In the genomic region with DNA sequence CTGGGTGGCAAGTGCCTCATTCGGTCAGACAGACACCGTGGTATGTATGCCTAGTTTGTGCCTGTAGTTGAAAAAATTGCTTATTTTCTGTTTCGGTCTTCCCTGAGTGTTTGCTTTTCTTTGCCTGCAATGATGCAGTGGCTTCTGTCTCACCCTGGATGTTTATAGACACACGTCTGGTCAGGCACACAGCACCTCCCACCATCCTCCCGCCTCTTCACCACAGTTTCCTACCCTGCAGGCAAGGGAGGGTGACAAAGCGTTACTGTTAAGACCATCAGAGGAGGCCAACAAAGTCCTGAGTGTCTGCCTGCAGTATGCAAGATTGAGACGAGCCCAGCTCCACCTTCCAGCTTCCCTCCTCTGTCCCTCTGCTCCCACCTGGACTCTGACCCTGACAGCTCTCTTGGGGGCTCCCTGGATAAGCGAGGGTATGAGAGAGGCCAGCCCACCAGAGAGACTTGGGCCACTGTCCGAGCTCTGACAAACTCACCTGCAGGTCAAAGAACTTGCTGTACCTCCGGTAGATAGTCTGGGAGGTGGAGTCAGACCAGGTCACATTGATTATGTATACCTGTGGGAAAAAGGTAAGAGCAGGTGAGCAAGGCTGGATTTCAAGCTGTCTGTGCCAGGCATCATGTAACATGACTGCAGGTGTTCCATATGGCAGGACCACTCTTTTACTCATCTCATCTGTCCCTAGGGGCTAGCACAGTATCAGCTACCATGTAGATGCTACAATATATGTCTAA, we compare ENCODE assay signal across 9 cellular contexts. TPM values are rescaled to one million over a fixed set of nuclear protein-coding genes. Genes with fewer than 3 reads are reported as not detected.
A peak's percentile ranks its signal among the peaks of the same experiment; 100 is the strongest.
DNase-seq lines count a peak whose midpoint lies in the region; ATAC-seq, FAIRE-seq and TF ChIP-seq lines count a peak whose summit lies in the region.
"Had no signal": no experiment of that assay in that cellular context is flagged by ENCODE, and none has a peak within 500 bp of the region (broad histone marks: within the 10 kb centered on the region; RNA-seq: fewer than 3 reads in every experiment).

No MANE protein-coding gene starts in this region.

- DNase-seq in GM18507 (ENCODE audit: extremely low spot score, insufficient read length, low read depth) (no peak), RWPE2 (ENCODE audit: low spot score) (no peak), NCI-H1436 (lab: John Stamatoyannopoulos, UW) (no peak), heart right ventricle (no peak), AG08395 (ENCODE audit: low spot score) (no peak)
- DNase-seq in effector memory CD8-positive, alpha-beta T cell, result peak; percentile 38 to 53 (median 45)

- peaks cover 25 to 26% of the 10 kb centered on the region in 2 donors for H3K4me1 Mint-ChIP-seq in effector memory CD8-positive, alpha-beta T cell (ENCODE audit: low read depth in 2 of 2)
- no peaks in the 10 kb centered on the region for H3K4me1 Mint-ChIP-seq in stimulated activated memory B cell treated with anti-CD40 and anti-IgM and Interleukin-4, amounts not matched to agents 10 μg/mL and 1 μg/mL and 100 μg/mL, for 72 hours

- 86 to 88% methylated on average over 10 of the region's 10 CpGs for WGBS in heart right ventricle, 2 donors

- H3K36me3 ChIP-seq in RWPE2 (ENCODE audit: low read depth), result peaks cover 32% of the 10 kb centered on the region
- H3K36me3 ChIP-seq in heart right ventricle, result peaks cover 0 to 40% (median 7%) of the 10 kb centered on the region in 9 donors

- peak overlapping the region; percentile 37 for H3K27ac ChIP-seq in RWPE2 (ENCODE audit: poor library complexity, severe bottlenecking)
- no peak overlapping the region for H3K27ac ChIP-seq in heart right ventricle

- H3K27ac Mint-ChIP-seq in effector memory CD8-positive, alpha-beta T cell, result peak overlapping the region; percentile 92 to 94
- no peak overlapping the region for H3K27ac Mint-ChIP-seq in stimulated activated memory B cell treated with anti-CD40 and anti-IgM and Interleukin-4, amounts not matched to agents 10 μg/mL and 1 μg/mL and 100 μg/mL, for 72 hours

- H3K4me3 Mint-ChIP-seq in effector memory CD8-positive, alpha-beta T cell, result peak overlapping the region; percentile 52 to 73
- H3K4me3 Mint-ChIP-seq in stimulated activated memory B cell treated with anti-CD40 and anti-IgM and Interleukin-4, amounts not matched to agents 10 μg/mL and 1 μg/mL and 100 μg/mL, for 72 hours, result no peak overlapping the region

- intact Hi-C loops in heart right ventricle (cut with DNase I), result no loop called here

- H3K4me3 ChIP-seq in RWPE2 (ENCODE audit: severe bottlenecking) (no peak overlapping the region), heart right ventricle (no peak overlapping the region)

- H3K36me3 Mint-ChIP-seq in effector memory CD8-positive, alpha-beta T cell (ENCODE audit: insufficient read depth), result peaks cover 6% of the 10 kb centered on the region
- no peaks in the 10 kb centered on the region for H3K36me3 Mint-ChIP-seq in stimulated activated memory B cell treated with anti-CD40 and anti-IgM and Interleukin-4, amounts not matched to agents 10 μg/mL and 1 μg/mL and 100 μg/mL, for 72 hours

- TF ChIP-seq CTCF in RWPE2 (IDR thresholded peaks at IDR 0.05; ENCODE audit: poor library complexity, severe bottlenecking) (no peak), heart right ventricle (IDR thresholded peaks at IDR 0.05) (no peak)

- peak; percentile 86 for ATAC-seq in HG02870 (IDR thresholded peaks at IDR 0.05; ENCODE audit: unreplicated experiment)
- peak; percentile 69 for ATAC-seq in RWPE2 (ENCODE audit: low read depth)
- ATAC-seq in effector memory CD8-positive, alpha-beta T cell (replicated peaks), result peak; percentile 96
- ATAC-seq in stimulated activated memory B cell treated with anti-CD40 and anti-IgM and Interleukin-4, amounts not matched to agents 10 μg/mL and 1 μg/mL and 100 μg/mL, for 72 hours, result peak; percentile 45
- no peak for ATAC-seq in heart right ventricle

- H3K9me3 Mint-ChIP-seq in effector memory CD8-positive, alpha-beta T cell, result no peaks in the 10 kb centered on the region
- no peaks in the 10 kb centered on the region for H3K9me3 Mint-ChIP-seq in stimulated activated memory B cell treated with anti-CD40 and anti-IgM and Interleukin-4, amounts not matched to agents 10 μg/mL and 1 μg/mL and 100 μg/mL, for 72 hours

- peak; percentile 74 for FAIRE-seq in GM18507 (lab: Jason Lieb, UNC)
- FAIRE-seq: endothelial cell of umbilical vein had no signal

- no peaks in the 10 kb centered on the region for H3K27me3 Mint-ChIP-seq in effector memory CD8-positive, alpha-beta T cell
- H3K27me3 Mint-ChIP-seq in stimulated activated memory B cell treated with anti-CD40 and anti-IgM and Interleukin-4, amounts not matched to agents 10 μg/mL and 1 μg/mL and 100 μg/mL, for 72 hours, result peaks cover 10% of the 10 kb centered on the region

- H3K27me3 ChIP-seq in RWPE2 (ENCODE audit: insufficient read depth, poor library complexity, severe bottlenecking), result no peaks in the 10 kb centered on the region
- H3K27me3 ChIP-seq in heart right ventricle, result no peaks in the 10 kb centered on the region

- H3K9me3 ChIP-seq in RWPE2 (ENCODE audit: severe bottlenecking), result no peaks in the 10 kb centered on the region
- H3K9me3 ChIP-seq in heart right ventricle, result no peaks in the 10 kb centered on the region

- H3K4me1 ChIP-seq in RWPE2 (ENCODE audit: insufficient read depth, poor library complexity, severe bottlenecking) (peaks cover 31% of the 10 kb centered on the region), heart right ventricle (peaks cover 0 to 13% (median 0%) of the 10 kb centered on the region in 9 donors)

RNA-seq across cellular contexts. Expression of gene SH3PXD2A, which starts 54.4 kb away (rescaled TPM):
- 10 to 100 TPM; 30.6 to 44.9 (median 36.0) TPM for total RNA-seq in heart right ventricle
- 10 to 100 TPM in 1 of 2 donors, 1 to 10 TPM in 1; 6.9 to 14.2 TPM for polyA plus RNA-seq in heart right ventricle

Comparison
In these comparisons a context has a peak if more than half of its experiments do, and no peak if none do; other contexts are left out.
1. DNase-seq: peak in effector memory CD8-positive, alpha-beta T cell (3 of 3); none in GM18507 (single experiment), RWPE2 (single experiment), NCI-H1436 (single experiment), heart right ventricle (0 of 2) and AG08395 (single experiment).
2. ATAC-seq: peak in HG02870 (single experiment), RWPE2 (single experiment), effector memory CD8-positive, alpha-beta T cell (single experiment) and stimulated activated memory B cell treated with anti-CD40 and anti-IgM and Interleukin-4, amounts not matched to agents 10 μg/mL and 1 μg/mL and 100 μg/mL, for 72 hours (single experiment); none in heart right ventricle (0 of 8).